In the genomic region with DNA sequence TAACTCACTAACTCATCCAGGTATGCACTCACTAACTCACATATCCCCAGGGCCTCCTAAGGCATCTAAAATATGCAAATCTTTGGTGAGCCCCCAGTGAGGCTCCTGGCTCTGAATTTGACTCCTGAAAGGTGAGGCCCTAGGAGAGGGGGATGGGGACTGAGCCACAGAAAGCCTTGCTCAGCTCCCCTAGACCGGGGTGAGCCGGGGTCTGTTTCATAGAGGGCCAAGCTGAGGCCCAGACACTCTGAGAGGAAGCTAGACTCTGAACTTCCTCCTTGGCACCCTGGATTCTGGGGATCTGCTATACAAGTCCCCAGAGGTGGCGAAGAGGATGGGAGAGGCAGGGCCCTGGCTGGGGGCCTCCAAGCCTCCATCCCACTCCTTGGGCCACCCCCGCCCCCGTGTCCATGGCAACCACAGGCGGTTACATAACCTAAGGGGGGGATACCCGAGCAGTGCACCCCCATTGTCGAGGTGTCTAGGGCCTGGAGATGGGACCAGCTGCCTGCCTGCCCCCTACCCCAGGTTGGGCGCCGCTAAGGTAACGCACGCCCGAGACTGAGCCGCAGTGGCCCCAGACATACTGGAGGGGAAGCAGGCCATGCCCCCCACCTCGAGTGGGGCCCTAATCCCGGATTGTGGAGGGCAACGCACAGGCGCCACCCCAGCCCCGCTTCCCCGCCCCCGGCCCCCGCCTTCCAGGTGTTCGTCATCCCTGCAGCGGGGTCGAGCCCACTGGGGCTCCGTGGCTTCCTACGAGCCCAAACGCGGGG, we compare ENCODE assay signal across 8 cellular contexts. TPM values are rescaled to one million over a fixed set of nuclear protein-coding genes. Genes with fewer than 3 reads are reported as not detected.
DNase-seq lines count a peak whose midpoint lies in the region; ATAC-seq and TF ChIP-seq lines count a peak whose summit lies in the region.

No MANE protein-coding gene starts in this region.

- peak; percentile 68 for DNase-seq in NB4 (ENCODE audit: low read depth)
- peak in 2 of 4 donors; percentile 21 to 39 for DNase-seq in body of pancreas
- DNase-seq in lower lobe of right lung: peak; percentile 66
- peak; percentile 42 to 79 for DNase-seq in upper lobe of left lung
- no peak for DNase-seq in SHP77 (lab: John Stamatoyannopoulos, UW)

- H3K9me2 ChIP-seq in DOHH2 (replicated peaks; ENCODE audit: control insufficient read depth, low read length): no peaks in the 10 kb centered on the region

- TF ChIP-seq POLR2A in NB4 (IDR thresholded peaks at IDR 0.05; ENCODE audit: extremely low read depth, insufficient read length) (no peak), body of pancreas (IDR thresholded peaks at IDR 0.05) (no peak), upper lobe of left lung (IDR thresholded peaks at IDR 0.05) (no peak)

- H3K27me3 ChIP-seq in DOHH2 (ENCODE audit: control insufficient read depth, low read length): no peaks in the 10 kb centered on the region
- no peaks in the 10 kb centered on the region for H3K27me3 ChIP-seq in body of pancreas
- H3K27me3 ChIP-seq in lower lobe of right lung (ENCODE audit: low read depth): no peaks in the 10 kb centered on the region
- H3K27me3 ChIP-seq in upper lobe of left lung: no peaks in the 10 kb centered on the region

- H3K27ac ChIP-seq in DOHH2 (ENCODE audit: low read depth, low read length) (no peak overlapping the region), body of pancreas (peak overlapping the region; percentile 4 to 77 (median 66)), lower lobe of right lung (peak overlapping the region; percentile 84), upper lobe of left lung (peak overlapping the region; percentile 70 to 96 (median 85))

- WGBS in body of pancreas, 2 donors: 6 to 30% methylated on average over 8 to 29 of the region's 29 CpGs
- 16 to 30% methylated on average over 2 to 17 of the region's 29 CpGs for WGBS in upper lobe of left lung, 2 donors

- H4K20me1 ChIP-seq in DOHH2 (ENCODE audit: control insufficient read depth, insufficient read depth, low read depth, low read length): no peaks in the 10 kb centered on the region

- 0 out of 2 replicates have a peak, but pooled peaks cover 2% of the 10 kb centered on the region for H3K9me3 ChIP-seq in DOHH2 (ENCODE audit: control insufficient read depth, insufficient read depth, low read length)
- no peaks in the 10 kb centered on the region for H3K9me3 ChIP-seq in body of pancreas
- no peaks in the 10 kb centered on the region for H3K9me3 ChIP-seq in lower lobe of right lung
- no peaks in the 10 kb centered on the region for H3K9me3 ChIP-seq in upper lobe of left lung

- no peak for TF ChIP-seq EP300 in upper lobe of left lung (IDR thresholded peaks at IDR 0.05)

- H3K4me1 ChIP-seq in DOHH2 (ENCODE audit: control insufficient read depth, low read length): peaks cover 38% of the 10 kb centered on the region
- H3K4me1 ChIP-seq in body of pancreas: peaks cover 43% of the 10 kb centered on the region
- peaks cover 42% of the 10 kb centered on the region for H3K4me1 ChIP-seq in lower lobe of right lung
- peaks cover 30 to 69% (median 42%) of the 10 kb centered on the region in 4 donors for H3K4me1 ChIP-seq in upper lobe of left lung

- intact Hi-C loops in body of pancreas (cut with DNase I) (no loop called here), lower lobe of right lung (cut with DNase I) (no loop called here)

- peaks cover 17% of the 10 kb centered on the region for H3K79me2 ChIP-seq in DOHH2 (ENCODE audit: control insufficient read depth, low read length)

- no peak for ATAC-seq in body of pancreas
- peak in 1 of 2 donors; percentile 1 for ATAC-seq in lower lobe of right lung
- peak in 1 of 2 donors; percentile 2 for ATAC-seq in upper lobe of left lung (ENCODE audit: low FRiP score in 2 of 2)
- ATAC-seq in HG03520 (IDR thresholded peaks at IDR 0.05; ENCODE audit: unreplicated experiment): no peak
- ATAC-seq in GM18870 (IDR thresholded peaks at IDR 0.05; ENCODE audit: unreplicated experiment): no peak

- H3K36me3 ChIP-seq in DOHH2 (ENCODE audit: control insufficient read depth, low read length) (peaks cover 14% of the 10 kb centered on the region), body of pancreas (replicated peaks in 1 of 2; ENCODE audit: insufficient read depth in 1 of 2, low read depth in 2 of 2) (no peaks in the 10 kb centered on the region), lower lobe of right lung (peaks cover 4% of the 10 kb centered on the region), upper lobe of left lung (peaks cover 0 to 7% (median 3%) of the 10 kb centered on the region in 4 donors)

- H3K4me3 ChIP-seq in DOHH2 (ENCODE audit: low read length): peak overlapping the region; percentile 81
- no peak overlapping the region for H3K4me3 ChIP-seq in NB4 (ENCODE audit: low read depth, low read length)
- H3K4me3 ChIP-seq in body of pancreas: peak overlapping the region; percentile 61 to 94
- peak overlapping the region; percentile 89 for H3K4me3 ChIP-seq in lower lobe of right lung
- H3K4me3 ChIP-seq in upper lobe of left lung: peak overlapping the region; percentile 81 to 95 (median 90)

- H3F3A ChIP-seq in DOHH2 (ENCODE audit: control insufficient read depth, insufficient read depth): peaks cover 6% of the 10 kb centered on the region

- TF ChIP-seq CTCF in DOHH2 (IDR thresholded peaks at IDR 0.05; ENCODE audit: low read depth, low read length, poor library complexity, severe bottlenecking): no peak
- no peak for TF ChIP-seq CTCF in NB4 (IDR thresholded peaks at IDR 0.05; ENCODE audit: low read depth, low read length)
- TF ChIP-seq CTCF in body of pancreas (IDR thresholded peaks at IDR 0.05): no peak
- TF ChIP-seq CTCF in lower lobe of right lung (IDR thresholded peaks at IDR 0.05): no peak
- TF ChIP-seq CTCF in upper lobe of left lung (IDR thresholded peaks at IDR 0.05): no peak

- H3K4me2 ChIP-seq in DOHH2 (ENCODE audit: low read length): peak overlapping the region; percentile 95

RNA-seq across cellular contexts. Expression of a gene that starts 0.6 kb away (rescaled TPM):
- 10 to 100 TPM; 10.2 to 12.2 TPM for total RNA-seq in body of pancreas
- 19.5 TPM for total RNA-seq in lower lobe of right lung
- 10 to 100 TPM; 19.7 to 23.4 (median 21.2) TPM for total RNA-seq in upper lobe of left lung

RNA-seq across cellular contexts. Expression of a gene that starts 3.1 kb away (rescaled TPM):
- total RNA-seq in body of pancreas (100 to 1,000 TPM in 1 of 2 donors, 10 to 100 TPM in 1; 47.7 to 152 TPM), lower lobe of right lung (68.3 TPM), upper lobe of left lung (100 to 1,000 TPM in 5 of 6 donors, 10 to 100 TPM in 1; 98.3 to 176 (median 122) TPM)

RNA-seq across cellular contexts. Expression of a gene that starts 6.8 kb away (rescaled TPM):
- total RNA-seq in body of pancreas: 1 to 10 TPM; 3.3 to 6.2 TPM
- total RNA-seq in lower lobe of right lung: 32.2 TPM
- total RNA-seq in upper lobe of left lung: 10 to 100 TPM; 11.5 to 42.8 (median 28.4) TPM

RNA-seq across cellular contexts. Expression of a gene that starts 20.9 kb away (rescaled TPM):
- total RNA-seq in body of pancreas (under 1 TPM in 1 of 2 donors, not detected in 1; 0.33 TPM), lower lobe of right lung (0.92 TPM), upper lobe of left lung (10 to 100 TPM in 1 of 6 donors, 1 to 10 TPM in 3, under 1 TPM in 2; 0.57 to 13.6 (median 1.4) TPM)

RNA-seq across cellular contexts. Expression of a gene that starts 32.1 kb away (rescaled TPM):
- total RNA-seq in body of pancreas (10 to 100 TPM in 1 of 2 donors, 1 to 10 TPM in 1; 7.0 to 16.5 TPM), lower lobe of right lung (16.6 TPM), upper lobe of left lung (10 to 100 TPM in 4 of 6 donors, 1 to 10 TPM in 2; 9.0 to 45.1 (median 16.4) TPM)

Comparison
In these comparisons a context has a peak if more than half of its experiments do, and no peak if none do; other contexts are left out.
1. DNase-seq: peak in NB4 (single experiment), lower lobe of right lung (single experiment) and upper lobe of left lung (2 of 2); none in SHP77 (0 of 2).